ENCODE assay signal across 2 cellular contexts in genomic region chr2:192877159-192877558, GRCh38.
TF ChIP-seq lines count a peak whose summit lies in the region.

No MANE protein-coding gene starts in this region.

TF ChIP-seq in GM23338, 12 proteins besides CTCF, POLR2A, EP300 and RAD21:
- TF ChIP-seq POLR2AphosphoS5 (IDR thresholded peaks at IDR 0.05; ENCODE audit: low read depth) (no peak), ETS1 (IDR thresholded peaks at IDR 0.05) (no peak), CREB1 (CRISPR knock-in tag; IDR thresholded peaks at IDR 0.05; ENCODE audit: low read depth) (no peak), ZNF462 (CRISPR knock-in tag; IDR thresholded peaks at IDR 0.05) (no peak), JUNB (IDR thresholded peaks at IDR 0.05; ENCODE audit: unreplicated experiment) (no peak), STAT1 (IDR thresholded peaks at IDR 0.05; ENCODE audit: unreplicated experiment) (no peak), REST (IDR thresholded peaks at IDR 0.05; ENCODE audit: unreplicated experiment) (no peak), NANOG (IDR thresholded peaks at IDR 0.05; ENCODE audit: borderline replicate concordance) (no peak)

TF ChIP-seq in H1, 55 proteins besides CTCF, POLR2A, EP300 and RAD21:
- TF ChIP-seq TCF12 (IDR thresholded peaks at IDR 0.05; ENCODE audit: low read depth, low read length) (no peak), CHD1 (IDR thresholded peaks at IDR 0.05; ENCODE audit: low read depth, low read length) (no peak), MAX (IDR thresholded peaks at IDR 0.05) (no peak), EGR1 (IDR thresholded peaks at IDR 0.05; ENCODE audit: borderline replicate concordance, low read depth, low read length) (no peak), CBX5 (IDR thresholded peaks at IDR 0.05; ENCODE audit: low read depth, low read length) (no peak), FOSL1 (IDR thresholded peaks at IDR 0.05; ENCODE audit: insufficient read depth, low read depth, low read length) (no peak), CEBPB (IDR thresholded peaks at IDR 0.05; ENCODE audit: low read depth, low read length) (no peak)
